8 cellular contexts compared by ENCODE assay signal in the genomic region with DNA sequence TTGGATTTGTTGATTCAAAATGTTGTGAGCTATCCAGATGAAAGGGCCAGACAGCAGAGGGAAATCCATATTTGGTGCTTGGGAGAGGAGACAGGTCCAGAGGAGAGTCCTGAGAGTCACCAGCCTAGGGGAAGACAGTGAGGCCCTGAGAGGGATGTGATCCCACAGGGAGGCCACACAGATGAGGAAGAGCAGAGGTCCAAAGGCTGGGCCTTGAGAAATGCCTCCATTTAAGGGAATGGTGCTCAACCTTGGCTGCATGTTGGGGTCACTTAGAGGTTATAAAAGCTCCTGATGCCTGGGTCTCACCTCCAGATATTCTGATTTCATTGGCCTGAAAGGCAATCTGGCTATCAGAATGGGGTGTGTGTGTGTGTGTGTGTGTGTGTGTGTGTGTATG.
"Had no signal": no experiment of that assay in that cellular context is flagged by ENCODE, and none has a peak within 500 bp of the region (broad histone marks: within the 10 kb centered on the region; RNA-seq: fewer than 3 reads in every experiment).

No MANE protein-coding gene starts in this region.

- H3K4me3 ChIP-seq: HAP-1 had no signal

- H3K4me3 Mint-ChIP-seq: HFFc6, IgD-negative memory B cell had no signal

- DNase-seq: GOT3, H7, HFFc6 had no signal

- H3K4me1 Mint-ChIP-seq: IgD-negative memory B cell had no signal

- H3K27me3 Mint-ChIP-seq: IgD-negative memory B cell had no signal

- ATAC-seq: HCT116, HepG2 had no signal

- H3K9me3 ChIP-seq: HAP-1 had no signal

- H3K36me3 Mint-ChIP-seq: IgD-negative memory B cell had no signal

- H3K4me1 ChIP-seq: HAP-1 had no signal

- H3K36me3 ChIP-seq: HAP-1 had no signal

- H3K27ac Mint-ChIP-seq: HFFc6, IgD-negative memory B cell had no signal

- H3K27ac ChIP-seq: HL-60 had no signal
